Comparison of ENCODE assay signal across 14 cellular contexts in genomic region chr15:85694086-85694485, GRCh38.
DNase-seq lines count a peak whose midpoint lies in the region; ATAC-seq lines count a peak whose summit lies in the region.
"Had no signal": no experiment of that assay in that cellular context is flagged by ENCODE, and none has a peak within 500 bp of the region (broad histone marks: within the 10 kb centered on the region; RNA-seq: fewer than 3 reads in every experiment).

No MANE protein-coding gene starts in this region.

- peak overlapping the region; percentile 81 for H3K4me3 ChIP-seq in CD8-positive, alpha-beta memory T cell (ENCODE audit: low read length)
- H3K4me3 ChIP-seq: BLaER1 treated with 17β-estradiol and CSF1 and Interleukin-3, amounts not matched to agents 10 nM and 100 nM had no signal

- peaks cover 53% of the 10 kb centered on the region for H3K4me1 ChIP-seq in CD8-positive, alpha-beta memory T cell (ENCODE audit: insufficient read depth, low read length)

- no peak for ATAC-seq in naive thymus-derived CD8-positive, alpha-beta T cell
- ATAC-seq in HG02970 (IDR thresholded peaks at IDR 0.05; ENCODE audit: low FRiP score, unreplicated experiment) (no peak), GM21737 (IDR thresholded peaks at IDR 0.05; ENCODE audit: unreplicated experiment) (no peak)

- no peak for DNase-seq in CD8-positive, alpha-beta memory T cell
- peak in 43 of 76 experiments; percentile 1 to 73 (median 25) for DNase-seq in HUDEP-2 (lab: John Stamatoyannopoulos, UW; ENCODE audit: unreplicated experiment in 76 of 76)
- DNase-seq in activated CD4-positive, alpha-beta memory T cell treated with anti-CD3 and anti-CD28 coated beads, Interleukin-2, amount 10 ng/mL, durations not matched to agents 7 days and 5 days = no peak
- DNase-seq in naive thymus-derived CD8-positive, alpha-beta T cell = no peak
- no peak for DNase-seq in iPS-NIHi11 (ENCODE audit: low spot score)
- DNase-seq: foreskin melanocyte, H7, NCI-H1092 treated with DMSO at 0.1 percent for 48 hours, NCI-H748 treated with DMSO at 0.1 percent for 48 hours, RPMI8226, T-helper 1 cell had no signal

- H3K4me1 Mint-ChIP-seq in CD8-positive, alpha-beta memory T cell = peaks cover 55 to 80% (median 72%) of the 10 kb centered on the region in 3 donors
- H3K4me1 Mint-ChIP-seq in activated CD4-positive, alpha-beta memory T cell treated with anti-CD3 and anti-CD28 coated beads, Interleukin-2, amount 10 ng/mL, durations not matched to agents 7 days and 5 days = peaks cover 50% of the 10 kb centered on the region
- H3K4me1 Mint-ChIP-seq in naive thymus-derived CD8-positive, alpha-beta T cell = peaks cover 27 to 83% (median 70%) of the 10 kb centered on the region in 4 donors

- H3K36me3 ChIP-seq in CD8-positive, alpha-beta memory T cell (ENCODE audit: insufficient read depth, low read length) = peaks cover 24% of the 10 kb centered on the region

- H3K9me3 ChIP-seq in CD8-positive, alpha-beta memory T cell (ENCODE audit: low read length) = no peaks in the 10 kb centered on the region
- H3K9me3 ChIP-seq: BLaER1 treated with 17β-estradiol and CSF1 and Interleukin-3, amounts not matched to agents 10 nM and 100 nM had no signal

- POLR2A ChIA-PET in CD8-positive, alpha-beta memory T cell (lab: Charles Lee) = interaction anchor here (1.0 to 5.6 kb wide), 2 partner anchors 9 to 13 kb away, joined by 3 to 62 read pairs; no protein-coding TSS in a partner anchor
- POLR2A ChIA-PET in activated CD4-positive, alpha-beta memory T cell treated with anti-CD3 and anti-CD28 coated beads, Interleukin-2, amount 10 ng/mL, durations not matched to agents 7 days and 5 days (lab: Charles Lee) = interaction anchor here (6.0 kb wide), 1 partner anchor 68 kb away, joined by 69 read pairs; no protein-coding TSS in a partner anchor
- POLR2A ChIA-PET in naive thymus-derived CD8-positive, alpha-beta T cell (lab: Charles Lee) = interaction anchor here (5.9 kb wide), 1 partner anchor 10 kb away, joined by 54 read pairs; no protein-coding TSS in a partner anchor

- H3K9me3 Mint-ChIP-seq in CD8-positive, alpha-beta memory T cell = no peaks in the 10 kb centered on the region
- no peaks in the 10 kb centered on the region for H3K9me3 Mint-ChIP-seq in activated CD4-positive, alpha-beta memory T cell treated with anti-CD3 and anti-CD28 coated beads, Interleukin-2, amount 10 ng/mL, durations not matched to agents 7 days and 5 days
- H3K9me3 Mint-ChIP-seq in naive thymus-derived CD8-positive, alpha-beta T cell = no peaks in the 10 kb centered on the region

- H3K27ac ChIP-seq in CD8-positive, alpha-beta memory T cell (ENCODE audit: low read depth, low read length) = no peak overlapping the region

- H3K4me3 Mint-ChIP-seq in CD8-positive, alpha-beta memory T cell = peak overlapping the region; percentile 94 to 99 (median 96)
- no peak overlapping the region for H3K4me3 Mint-ChIP-seq in activated CD4-positive, alpha-beta memory T cell treated with anti-CD3 and anti-CD28 coated beads, Interleukin-2, amount 10 ng/mL, durations not matched to agents 7 days and 5 days
- peak overlapping the region in 6 of 10 donors; percentile 5 to 100 (median 75) for H3K4me3 Mint-ChIP-seq in naive thymus-derived CD8-positive, alpha-beta T cell

- peak overlapping the region; percentile 89 to 100 (median 97) for H3K27ac Mint-ChIP-seq in CD8-positive, alpha-beta memory T cell
- peak overlapping the region; percentile 99 for H3K27ac Mint-ChIP-seq in activated CD4-positive, alpha-beta memory T cell treated with anti-CD3 and anti-CD28 coated beads, Interleukin-2, amount 10 ng/mL, durations not matched to agents 7 days and 5 days
- H3K27ac Mint-ChIP-seq in naive thymus-derived CD8-positive, alpha-beta T cell = peak overlapping the region in 7 of 10 donors; percentile 69 to 98 (median 92)

- H3K27me3 Mint-ChIP-seq in CD8-positive, alpha-beta memory T cell = no peaks in the 10 kb centered on the region
- H3K27me3 Mint-ChIP-seq in activated CD4-positive, alpha-beta memory T cell treated with anti-CD3 and anti-CD28 coated beads, Interleukin-2, amount 10 ng/mL, durations not matched to agents 7 days and 5 days = no peaks in the 10 kb centered on the region
- no peaks in the 10 kb centered on the region for H3K27me3 Mint-ChIP-seq in naive thymus-derived CD8-positive, alpha-beta T cell

- H3K27me3 ChIP-seq in CD8-positive, alpha-beta memory T cell (ENCODE audit: insufficient read depth, low read length, poor library complexity, severe bottlenecking) = no peaks in the 10 kb centered on the region
- H3K27me3 ChIP-seq: BLaER1 treated with 17β-estradiol and CSF1 and Interleukin-3, amounts not matched to agents 10 nM and 100 nM had no signal

- CTCF ChIA-PET in CD8-positive, alpha-beta memory T cell (lab: Charles Lee) = no interaction called here
- CTCF ChIA-PET in activated CD4-positive, alpha-beta memory T cell treated with anti-CD3 and anti-CD28 coated beads, Interleukin-2, amount 10 ng/mL, durations not matched to agents 7 days and 5 days (lab: Charles Lee) = interaction anchor here (6.0 kb wide), 1 partner anchor 10 kb away, joined by 46 read pairs; no protein-coding TSS in a partner anchor

- H3K36me3 Mint-ChIP-seq in CD8-positive, alpha-beta memory T cell = peaks cover 16 to 78% (median 18%) of the 10 kb centered on the region in 3 donors
- H3K36me3 Mint-ChIP-seq in activated CD4-positive, alpha-beta memory T cell treated with anti-CD3 and anti-CD28 coated beads, Interleukin-2, amount 10 ng/mL, durations not matched to agents 7 days and 5 days (ENCODE audit: low read depth) = peaks cover 61% of the 10 kb centered on the region
- H3K36me3 Mint-ChIP-seq in naive thymus-derived CD8-positive, alpha-beta T cell = peaks cover 14 to 59% (median 32%) of the 10 kb centered on the region in 3 donors

Comparison
In these comparisons a context has a peak if more than half of its experiments do, and no peak if none do; other contexts are left out.
1. DNase-seq: peak in HUDEP-2 (43 of 76); none in CD8-positive, alpha-beta memory T cell (0 of 5), activated CD4-positive, alpha-beta memory T cell treated with anti-CD3 and anti-CD28 coated beads, Interleukin-2, amount 10 ng/mL, durations not matched to agents 7 days and 5 days (single experiment), naive thymus-derived CD8-positive, alpha-beta T cell (0 of 10) and iPS-NIHi11 (single experiment).
2. Peak in every context shown above with its lines, with median percentiles within 50 percentile points of each other: H3K27ac Mint-ChIP-seq.